In genomic region chr20:46689754-46690085, GRCh38 we compare ENCODE assay signal across 8 cellular contexts. TPM values are rescaled to one million over a fixed set of nuclear protein-coding genes. Genes with fewer than 3 reads are reported as not detected.
DNase-seq lines count a peak whose midpoint lies in the region; TF ChIP-seq lines count a peak whose summit lies in the region.

No MANE protein-coding gene starts in this region.

- no peaks in the 10 kb centered on the region for H3K9me2 ChIP-seq in GM23248 (ENCODE audit: insufficient read depth)

- H3K4me3 ChIP-seq in GM23248 (peak overlapping the region; percentile 73), WERI-Rb-1 (ENCODE audit: low read depth, low read length) (peak overlapping the region; percentile 97), foreskin fibroblast (ENCODE audit: low read depth in 1 of 2, low read length in 2 of 2) (peak overlapping the region; percentile 57 to 87), skeletal muscle tissue (ENCODE audit: low read length in 3 of 3) (peak overlapping the region; percentile 82 to 94 (median 88))

- DNase-seq in GM23248: no peak
- no peak for DNase-seq in WERI-Rb-1
- DNase-seq in foreskin fibroblast: no peak
- DNase-seq in stimulated activated CD8-positive, alpha-beta memory T cell treated with anti-CD3 and anti-CD28 coated beads, Interleukin-4, amount 100 ng/mL, for 48 hours: no peak
- no peak for DNase-seq in occipital lobe (lab: John Stamatoyannopoulos, UW)
- no peak for DNase-seq in GM13976 (ENCODE audit: low spot score)
- DNase-seq in NCI-H1694 (lab: John Stamatoyannopoulos, UW): no peak

- H3K4me1 ChIP-seq in GM23248 (ENCODE audit: insufficient read depth): peaks cover 8% of the 10 kb centered on the region; the same call in 1 of the 2 replicates
- H3K4me1 ChIP-seq in skeletal muscle tissue (ENCODE audit: control insufficient read depth in 3 of 3, insufficient read depth in 3 of 3, low read length in 3 of 3): peaks cover 12 to 24% (median 18%) of the 10 kb centered on the region in 3 donors

- TF ChIP-seq CTCF in WERI-Rb-1 (IDR thresholded peaks at IDR 0.05; ENCODE audit: low read depth, low read length) (no peak), foreskin fibroblast (IDR thresholded peaks at IDR 0.05; ENCODE audit: low read depth, low read length) (no peak), GM13976 (IDR thresholded peaks at IDR 0.05; ENCODE audit: borderline replicate concordance, control extremely low read depth, extremely low read depth, insufficient read depth, missing control alignments) (no peak)

- H3K79me2 ChIP-seq in GM23248 (ENCODE audit: insufficient read depth): peaks cover 40% of the 10 kb centered on the region

- H3K36me3 ChIP-seq in GM23248 (ENCODE audit: low read depth): peaks cover 5% of the 10 kb centered on the region; the same call in 1 of the 2 replicates
- peaks cover 26% of the 10 kb centered on the region for H3K36me3 ChIP-seq in WERI-Rb-1
- H3K36me3 ChIP-seq in skeletal muscle tissue (ENCODE audit: control insufficient read depth in 3 of 3, insufficient read depth in 3 of 3, low read length in 3 of 3): peaks cover 0 to 9% (median 0%) of the 10 kb centered on the region in 3 donors

- WGBS in GM23248 (ENCODE audit: low coverage in 1 of 2, low lambda C conversion rate in 2 of 2, missing lambda C conversion rate in 2 of 2), 2 experiments: 1 to 3% methylated on average over 12 of the region's 12 CpGs

- H2AFZ ChIP-seq in GM23248: peak overlapping the region; percentile 81

- in situ Hi-C loops in GM23248 (cut with MboI) (no loop called here), GM13976 (cut with MboI; ENCODE audit: low sequenced_read_pairs, unreplicated experiment) (loop anchor here (25.0 kb wide), 1 partner anchor 552 kb away; no protein-coding TSS in a partner anchor)

- H3K27ac ChIP-seq in GM23248 (peak overlapping the region; percentile 86), WERI-Rb-1 (peak overlapping the region; percentile 62), skeletal muscle tissue (ENCODE audit: low read depth, low read length) (peak overlapping the region; percentile 90)

- no peaks in the 10 kb centered on the region for H3K9me3 ChIP-seq in GM23248 (ENCODE audit: low read depth)
- no peaks in the 10 kb centered on the region for H3K9me3 ChIP-seq in WERI-Rb-1 (ENCODE audit: severe bottlenecking)
- H3K9me3 ChIP-seq in skeletal muscle tissue (ENCODE audit: control insufficient read depth in 3 of 3, low read length in 3 of 3): no peaks in the 10 kb centered on the region

- H3K9ac ChIP-seq in GM23248 (peak overlapping the region; percentile 86), skeletal muscle tissue (ENCODE audit: low read depth in 1 of 3, low read length in 3 of 3) (peak overlapping the region; percentile 92 to 94 (median 93))

- peak overlapping the region; percentile 87 for H3K4me2 ChIP-seq in GM23248 (ENCODE audit: unreplicated experiment)

- H3F3A ChIP-seq in GM23248 (ENCODE audit: insufficient read depth): peaks cover 17% of the 10 kb centered on the region

- H4K20me1 ChIP-seq in GM23248 (ENCODE audit: insufficient read depth): no peaks in the 10 kb centered on the region

- H3K27me3 ChIP-seq in GM23248 (replicated peaks; ENCODE audit: insufficient read depth) (no peaks in the 10 kb centered on the region), WERI-Rb-1 (ENCODE audit: insufficient read depth, low read depth, severe bottlenecking) (no peaks in the 10 kb centered on the region), skeletal muscle tissue (ENCODE audit: control insufficient read depth in 3 of 3, insufficient read depth in 3 of 3, low read length in 3 of 3) (no peaks in the 10 kb centered on the region)

RNA-seq across cellular contexts. Expression of gene TP53RK, which starts 0.5 kb away (rescaled TPM):
- total RNA-seq in GM23248 (2014; rRNA removed; shearing (Covaris generic)): 20.1 and 24.1 TPM in 2 replicates
- 23.6 and 24.0 TPM in 2 replicates for polyA plus RNA-seq in GM23248 (2016; fragmentation: Nextera tagmentation; extraction: Ambion mirVana)
- 15.7 TPM for total RNA-seq in skeletal muscle tissue
- total RNA-seq in occipital lobe: 65.8 TPM

RNA-seq across cellular contexts. Expression of gene SLC2A10, which starts 19.7 kb away (rescaled TPM):
- total RNA-seq in GM23248 (2014; rRNA removed; shearing (Covaris generic)): 48.0 and 50.2 TPM in 2 replicates
- 26.2 and 29.7 TPM in 2 replicates for polyA plus RNA-seq in GM23248 (2016; fragmentation: Nextera tagmentation; extraction: Ambion mirVana)
- total RNA-seq in skeletal muscle tissue (24.0 TPM), occipital lobe (7.5 TPM)

RNA-seq across cellular contexts. Expression of gene SLC13A3, which starts 38.5 kb away (rescaled TPM):
- total RNA-seq in GM23248 (2014; rRNA removed; shearing (Covaris generic)): 0.89 and 2.4 TPM in 2 replicates
- 2.3 and 4.6 TPM in 2 replicates for polyA plus RNA-seq in GM23248 (2016; fragmentation: Nextera tagmentation; extraction: Ambion mirVana)
- total RNA-seq in skeletal muscle tissue (2.6 TPM), occipital lobe (10.8 TPM)
